In the genomic region with DNA sequence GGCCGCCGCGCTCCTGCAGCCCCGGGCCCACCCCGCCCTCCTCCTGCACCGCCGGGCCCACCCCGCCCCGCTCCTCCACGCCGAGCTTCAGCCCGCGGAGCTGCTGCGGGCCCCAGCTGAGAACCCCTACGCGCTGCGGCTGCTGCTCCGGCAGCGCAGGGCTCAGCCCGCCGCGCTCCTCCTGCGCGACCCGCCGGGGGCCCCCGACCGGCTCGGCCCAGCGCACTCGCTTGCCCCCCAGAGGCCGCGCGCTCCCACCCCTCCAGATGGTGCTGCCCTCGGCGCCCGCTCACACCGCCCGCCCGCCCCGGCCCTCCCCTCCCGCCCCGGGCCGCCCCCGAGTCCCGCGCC, we compare ENCODE assay signal across 8 cellular contexts. TPM values are rescaled to one million over a fixed set of nuclear protein-coding genes. Genes with fewer than 3 reads are reported as not detected.
DNase-seq lines count a peak whose midpoint lies in the region; ATAC-seq, FAIRE-seq and TF ChIP-seq lines count a peak whose summit lies in the region.

No MANE protein-coding gene starts in this region.

- WGBS in A549 (ENCODE audit: missing lambda C conversion rate) = no CpG with 5 or more reads among the region's 47 CpGs
- WGBS in urinary bladder = 1% methylated on average over 47 of the region's 47 CpGs

- ATAC-seq in A549 (peak; percentile 15 to 62), GM18907 (IDR thresholded peaks at IDR 0.05; ENCODE audit: unreplicated experiment) (peak; percentile 21), HG03135 (IDR thresholded peaks at IDR 0.05; ENCODE audit: unreplicated experiment) (peak; percentile 20)

- POLR2A ChIA-PET in A549 (lab: Yijun Ruan, JAX) = no interaction called here

- TF ChIP-seq POLR2A in A549 (IDR thresholded peaks at IDR 0.05; ENCODE audit: low read length) = no peak

- peak overlapping the region; percentile 92 for H3K4me2 ChIP-seq in A549

- H3K36me3 ChIP-seq in iPS-20b (ENCODE audit: insufficient read depth, low read depth, low read length) = no peaks in the 10 kb centered on the region
- H3K36me3 ChIP-seq in urinary bladder (ENCODE audit: insufficient read depth) = no peaks in the 10 kb centered on the region

- no peak overlapping the region for H3K9ac ChIP-seq in iPS-20b (ENCODE audit: low read depth, low read length)

- H3K9me3 ChIP-seq in A549 (no peaks in the 10 kb centered on the region), iPS-20b (ENCODE audit: insufficient read depth, low read depth, low read length) (no peaks in the 10 kb centered on the region)

- CTCF ChIA-PET in A549 (lab: Yijun Ruan, JAX) = interaction anchor here (5.2 kb wide), 1 partner anchor 13 kb away, joined by 54 read pairs; no protein-coding TSS in a partner anchor

- peaks cover 28% of the 10 kb centered on the region for H3K27me3 ChIP-seq in iPS-20b (ENCODE audit: insufficient read depth, low read length)

- no peak for TF ChIP-seq EP300 in A549 (IDR thresholded peaks at IDR 0.05)

- H3K4me1 ChIP-seq in A549 (peaks cover 33% of the 10 kb centered on the region), iPS-20b (ENCODE audit: insufficient read depth, low read length) (peaks cover 12% of the 10 kb centered on the region), urinary bladder (ENCODE audit: insufficient read depth) (no peaks in the 10 kb centered on the region)

- H3K27ac ChIP-seq in A549 (peak overlapping the region; percentile 86 to 97), iPS-20b (ENCODE audit: low read length) (no peak overlapping the region), urinary bladder (ENCODE audit: low read depth) (no peak overlapping the region)

- H3K4me3 ChIP-seq in A549 (peak overlapping the region; percentile 90), WI38 (ENCODE audit: low read depth, low read length) (peak overlapping the region; percentile 62), iPS-20b (ENCODE audit: low read length) (peak overlapping the region; percentile 45; the same call in 1 of the 2 replicates), urinary bladder (ENCODE audit: low read depth, low read length) (peak overlapping the region; percentile 95)

- no peak for TF ChIP-seq RAD21 in A549 (conservative IDR thresholded peaks at IDR 0.05 in 1 of 2, IDR thresholded peaks at IDR 0.05 in 1 of 2)

- no peak for FAIRE-seq in A549 (lab: Jason Lieb, UNC)

- TF ChIP-seq CTCF in A549 (IDR thresholded peaks at IDR 0.05) = 0 out of 3 replicates have a peak, but pooled peaks have one; percentile 5
- no peak for TF ChIP-seq CTCF in WI38 (IDR thresholded peaks at IDR 0.05; ENCODE audit: low read depth, low read length)

- DNase-seq in A549 (ENCODE audit: low read depth in 1 of 2, low spot score in 1 of 2) (peak in 1 of 2 experiments; percentile 18), cerebellum (ENCODE audit: low spot score) (no peak), inferior parietal cortex (ENCODE audit: extremely low spot score) (no peak)

TF ChIP-seq in A549, 52 proteins besides CTCF, POLR2A, EP300 and RAD21:
- TF ChIP-seq RCOR1 (IDR thresholded peaks at IDR 0.05; ENCODE audit: low read depth, low read length) (no peak), JUN (IDR thresholded peaks at IDR 0.05) (peak in 1 of 2 experiments; percentile 37; a peak in 1 of 5 replicates)

RNA-seq across cellular contexts. Expression of gene TNK2, which starts 0.9 kb away (rescaled TPM):
- polyA plus RNA-seq in A549 (2011; rRNA removed) = 2.2 and 3.8 TPM in 2 replicates
- 8.2 and 11.2 TPM in 2 replicates for polyA plus RNA-seq in A549 (2012; cell fraction: cytosol; rRNA removed)
- 46.2 and 50.4 TPM in 2 replicates for polyA plus RNA-seq in A549 (2012; cell fraction: nucleus; rRNA removed)
- 11.3 to 12.7 TPM (median 12.5 TPM) in 3 replicates for polyA plus RNA-seq in A549 (2017; fragmentation: RNase III; extraction: RNeasy Plus Mini Kit Qiagen cat#74134 plus additional on column Dnase treatment)
- 3.3 and 8.4 TPM in 2 replicates for polyA minus RNA-seq in A549 (2011; rRNA and poly(A)+ RNA removed)
- 8.7 TPM for total RNA-seq in urinary bladder
- 38.3 TPM for polyA plus RNA-seq in urinary bladder
- total RNA-seq in cerebellum = 17.8 TPM

Comparison
In these comparisons a context has a peak if more than half of its experiments do, and no peak if none do; other contexts are left out.
1. H3K27ac ChIP-seq: peak in A549 (2 of 2); none in iPS-20b (single experiment) and urinary bladder (single experiment).
2. H3K4me3 ChIP-seq: peak in every context shown above with its lines; median percentile 95 in urinary bladder; 90 in A549; 62 in WI38; 45 in iPS-20b.
3. Peak in every context shown above with its lines, with median percentiles within 50 percentile points of each other: ATAC-seq.